22 cellular contexts compared by ENCODE assay signal in the genomic region with DNA sequence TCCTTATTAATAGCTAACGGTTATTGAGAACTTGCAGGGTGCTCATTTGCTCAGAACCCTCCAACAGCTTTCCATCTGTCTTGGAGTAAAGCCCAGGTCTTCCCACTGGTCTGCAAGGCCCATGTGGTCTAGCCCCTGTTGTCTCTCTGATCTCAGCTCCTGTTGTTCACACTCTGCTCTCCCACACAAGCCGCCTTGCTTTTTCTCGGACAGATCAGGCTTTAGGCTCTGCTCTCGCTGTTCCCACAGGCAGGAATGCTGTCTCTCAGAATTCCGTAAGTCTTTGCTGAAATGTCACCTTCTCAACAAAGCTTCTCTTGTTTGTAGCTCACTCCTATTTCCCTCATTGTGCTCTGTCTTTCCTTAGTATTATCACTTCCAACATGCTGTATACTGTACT. TPM values are rescaled to one million over a fixed set of nuclear protein-coding genes. Genes with fewer than 3 reads are reported as not detected.
DNase-seq lines count a peak whose midpoint lies in the region; ATAC-seq and TF ChIP-seq lines count a peak whose summit lies in the region.
"Had no signal": no experiment of that assay in that cellular context is flagged by ENCODE, and none has a peak within 500 bp of the region (broad histone marks: within the 10 kb centered on the region; RNA-seq: fewer than 3 reads in every experiment).

No MANE protein-coding gene starts in this region.

- H3K27ac Mint-ChIP-seq in CD4-positive, CD25-positive, alpha-beta regulatory T cell, result peak overlapping the region in 2 of 3 donors; percentile 2 to 48
- H3K27ac Mint-ChIP-seq in endodermal cell, result peak overlapping the region; percentile 1
- H3K27ac Mint-ChIP-seq: activated naive CD8-positive, alpha-beta T cell treated with anti-CD3 and anti-CD28 coated beads, Interleukin-2, amount 10 ng/mL, durations not matched to agents 7 days and 5 days had no signal

- WGBS in endodermal cell (ENCODE audit: insufficient coverage in 1 of 2, insufficient read length in 1 of 2), 2 experiments, result 92 to 98% methylated on average over 5 of the region's 5 CpGs

- H3K4me3 ChIP-seq in CD4-positive, CD25-positive, alpha-beta regulatory T cell (ENCODE audit: low read depth, low read length), result no peak overlapping the region
- no peak overlapping the region for H3K4me3 ChIP-seq in endodermal cell (ENCODE audit: low read length)
- H3K4me3 ChIP-seq: body of pancreas, colonic mucosa, SJSA1, smooth muscle cell, thyroid gland had no signal

- peaks cover 0 to 2% (median 0%) of the 10 kb centered on the region in 4 donors for H3K4me1 Mint-ChIP-seq in CD4-positive, CD25-positive, alpha-beta regulatory T cell
- H3K4me1 Mint-ChIP-seq in endodermal cell, result no peaks in the 10 kb centered on the region

- no peak for DNase-seq in CD4-positive, CD25-positive, alpha-beta regulatory T cell
- DNase-seq in SK-MEL-5 (ENCODE audit: low read depth, low spot score) (peak; percentile 98), endodermal cell (no peak), pons (ENCODE audit: low spot score) (peak; percentile 55), DMS79 (lab: John Stamatoyannopoulos, UW) (no peak), ecto neural progenitor cell (ENCODE audit: low spot score) (no peak), NCI-H146 treated with DMSO at 0.1 percent for 48 hours (lab: John Stamatoyannopoulos, UW; ENCODE audit: unreplicated experiment) (no peak)
- DNase-seq: activated CD4-positive, alpha-beta T cell treated with anti-CD3 and anti-CD28 coated beads for 48 hours; activated naive CD8-positive, alpha-beta T cell treated with anti-CD3 and anti-CD28 coated beads, Interleukin-2, amount 10 ng/mL, durations not matched to agents 7 days and 5 days; activated T-cell treated with anti-CD3 and anti-CD28 coated beads, Interleukin-2, amount 50 U/mL, for 48 hours; body of pancreas; colonic mucosa; mammary epithelial cell; NCI-H1048; NCI-H2029; NCI-H2227 treated with DMSO at 0.1 percent for 48 hours; T-helper 2 cell; thyroid gland had no signal

- no peak for ATAC-seq in CD4-positive, CD25-positive, alpha-beta regulatory T cell (ENCODE audit: low read depth in 2 of 2)
- no peak for ATAC-seq in HG02571 (IDR thresholded peaks at IDR 0.05; ENCODE audit: unreplicated experiment)
- ATAC-seq: body of pancreas, HCT116 had no signal

- H3K4me1 ChIP-seq in CD4-positive, CD25-positive, alpha-beta regulatory T cell (ENCODE audit: control insufficient read depth, insufficient read depth, low read length, poor library complexity, severe bottlenecking), result no peaks in the 10 kb centered on the region
- no peaks in the 10 kb centered on the region for H3K4me1 ChIP-seq in endodermal cell (ENCODE audit: control insufficient read depth, insufficient read depth, low read length)
- H3K4me1 ChIP-seq: body of pancreas, colonic mucosa, SJSA1, thyroid gland had no signal

- H3K27me3 Mint-ChIP-seq in CD4-positive, CD25-positive, alpha-beta regulatory T cell, result no peaks in the 10 kb centered on the region
- H3K27me3 Mint-ChIP-seq in endodermal cell (ENCODE audit: insufficient read depth), result no peaks in the 10 kb centered on the region
- H3K27me3 Mint-ChIP-seq: activated naive CD8-positive, alpha-beta T cell treated with anti-CD3 and anti-CD28 coated beads, Interleukin-2, amount 10 ng/mL, durations not matched to agents 7 days and 5 days had no signal

- H3K36me3 ChIP-seq in CD4-positive, CD25-positive, alpha-beta regulatory T cell (ENCODE audit: control insufficient read depth, insufficient read depth, low read length), result peaks cover 50% of the 10 kb centered on the region
- H3K36me3 ChIP-seq in endodermal cell (ENCODE audit: control insufficient read depth, insufficient read depth, low read length), result peaks cover 79% of the 10 kb centered on the region
- H3K36me3 ChIP-seq: colonic mucosa had no signal

- H3K4me3 Mint-ChIP-seq in CD4-positive, CD25-positive, alpha-beta regulatory T cell, result no peak overlapping the region
- no peak overlapping the region for H3K4me3 Mint-ChIP-seq in endodermal cell
- H3K4me3 Mint-ChIP-seq: activated naive CD8-positive, alpha-beta T cell treated with anti-CD3 and anti-CD28 coated beads, Interleukin-2, amount 10 ng/mL, durations not matched to agents 7 days and 5 days had no signal

- H3K9me3 Mint-ChIP-seq in CD4-positive, CD25-positive, alpha-beta regulatory T cell, result no peaks in the 10 kb centered on the region
- no peaks in the 10 kb centered on the region for H3K9me3 Mint-ChIP-seq in endodermal cell
- H3K9me3 Mint-ChIP-seq: activated naive CD8-positive, alpha-beta T cell treated with anti-CD3 and anti-CD28 coated beads, Interleukin-2, amount 10 ng/mL, durations not matched to agents 7 days and 5 days had no signal

- H3K9me3 ChIP-seq in CD4-positive, CD25-positive, alpha-beta regulatory T cell (ENCODE audit: control insufficient read depth in 2 of 2, low read length in 2 of 2), result no peaks in the 10 kb centered on the region
- no peaks in the 10 kb centered on the region for H3K9me3 ChIP-seq in endodermal cell (ENCODE audit: control insufficient read depth, low read length)
- H3K9me3 ChIP-seq: body of pancreas, colonic mucosa, SJSA1, thyroid gland had no signal

- in situ Hi-C loops in SK-MEL-5 (cut with HindIII; ENCODE audit: low pct_unique_long_range_greater_than_20kb, low sequenced_read_pairs), result loop anchor here (25.0 kb wide), 1 partner anchor 174 kb away; the partner anchor contains the start of gene HMCN2

- H3K36me3 Mint-ChIP-seq in CD4-positive, CD25-positive, alpha-beta regulatory T cell, result peaks cover 33% of the 10 kb centered on the region
- peaks cover 55% of the 10 kb centered on the region for H3K36me3 Mint-ChIP-seq in endodermal cell (ENCODE audit: low read depth)

- H3K9ac ChIP-seq in endodermal cell (ENCODE audit: extremely low read depth, low read length, poor library complexity, severe bottlenecking), result peak overlapping the region; percentile 1

- H3K27me3 ChIP-seq in CD4-positive, CD25-positive, alpha-beta regulatory T cell (ENCODE audit: control insufficient read depth, insufficient read depth, low read length), result no peaks in the 10 kb centered on the region
- H3K27me3 ChIP-seq in endodermal cell (ENCODE audit: control insufficient read depth, insufficient read depth, low read length, poor library complexity, severe bottlenecking), result no peaks in the 10 kb centered on the region
- H3K27me3 ChIP-seq: body of pancreas, colonic mucosa, SJSA1, thyroid gland had no signal

- no peak overlapping the region for H3K27ac ChIP-seq in CD4-positive, CD25-positive, alpha-beta regulatory T cell (ENCODE audit: insufficient read depth, low read length, poor library complexity, severe bottlenecking)
- no peak overlapping the region for H3K27ac ChIP-seq in endodermal cell (ENCODE audit: low read depth, low read length)
- H3K27ac ChIP-seq: body of pancreas, colonic mucosa, SJSA1, thyroid gland had no signal

- TF ChIP-seq CTCF in endodermal cell (conservative IDR thresholded peaks at IDR 0.05), result no peak

RNA-seq across cellular contexts. Expression of gene GPR107, which starts 34.4 kb away (rescaled TPM):
- 29.9 TPM for total RNA-seq in CD4-positive, CD25-positive, alpha-beta regulatory T cell
- 1 to 10 TPM; 2.8 to 4.5 (median 3.1) TPM for polyA plus RNA-seq in CD4-positive, CD25-positive, alpha-beta regulatory T cell
- total RNA-seq in SK-MEL-5 (2014; rRNA removed; shearing (Covaris generic)), result 26.1 and 31.3 TPM in 2 replicates
- 44.1 and 58.3 TPM in 2 replicates for polyA plus RNA-seq in SK-MEL-5 (2015; cell fraction: cytosol; rRNA removed)
- 24.6 and 34.0 TPM in 2 replicates for polyA plus RNA-seq in SK-MEL-5 (2015; cell fraction: nucleus; rRNA removed)
- 10 to 100 TPM; 50.7 to 62.0 TPM for total RNA-seq in endodermal cell
- polyA plus RNA-seq in endodermal cell (2013, experiment 1 of 2), result 42.7 TPM
- polyA plus RNA-seq in endodermal cell (2013, experiment 2 of 2), result 40.5 TPM

RNA-seq across cellular contexts. Expression of gene FNBP1, which starts 45.1 kb away (rescaled TPM):
- total RNA-seq in CD4-positive, CD25-positive, alpha-beta regulatory T cell, result 253 TPM
- polyA plus RNA-seq in CD4-positive, CD25-positive, alpha-beta regulatory T cell, result 100 to 1,000 TPM; 147 to 218 (median 188) TPM
- 18.6 and 23.4 TPM in 2 replicates for total RNA-seq in SK-MEL-5 (2014; rRNA removed; shearing (Covaris generic))
- polyA plus RNA-seq in SK-MEL-5 (2015; cell fraction: cytosol; rRNA removed), result 12.7 and 13.1 TPM in 2 replicates
- polyA plus RNA-seq in SK-MEL-5 (2015; cell fraction: nucleus; rRNA removed), result 6.6 and 8.4 TPM in 2 replicates
- total RNA-seq in endodermal cell, result 10 to 100 TPM; 41.4 to 43.3 TPM
- 23.4 TPM for polyA plus RNA-seq in endodermal cell (2013, experiment 1 of 2)
- 27.2 TPM for polyA plus RNA-seq in endodermal cell (2013, experiment 2 of 2)

Comparison
In these comparisons a context has a peak if more than half of its experiments do, and no peak if none do; other contexts are left out.
1. DNase-seq: peak in SK-MEL-5 (single experiment) and pons (single experiment); none in CD4-positive, CD25-positive, alpha-beta regulatory T cell (0 of 3), endodermal cell (single experiment), DMS79 (single experiment), ecto neural progenitor cell (single experiment) and NCI-H146 treated with DMSO at 0.1 percent for 48 hours (single experiment).